ENCODE assay signal across 1 cellular context in the genomic region with DNA sequence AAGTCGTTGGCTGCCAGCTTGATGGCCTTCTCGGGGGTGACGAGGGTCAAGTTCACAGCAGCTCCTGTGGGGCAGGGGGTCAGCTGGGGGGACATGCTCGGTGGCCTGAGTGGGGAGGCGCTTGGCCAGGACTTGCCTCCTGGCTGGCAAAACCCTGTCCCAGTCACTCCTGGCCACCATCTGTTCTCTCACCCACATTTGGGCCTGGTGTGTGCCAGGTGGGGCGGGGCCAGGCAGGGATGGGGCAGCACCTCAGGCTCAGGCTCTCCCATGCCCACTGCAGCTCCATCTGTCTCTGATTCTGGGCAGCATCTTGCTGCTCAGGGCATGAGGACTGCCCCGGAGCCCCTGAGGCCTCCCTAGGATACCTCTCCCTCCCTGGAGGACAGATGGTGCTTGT.
TF ChIP-seq lines count a peak whose summit lies in the region.

No MANE protein-coding gene starts in this region.

TF ChIP-seq in HCT116, 20 proteins besides CTCF, POLR2A, EP300 and RAD21:
- TF ChIP-seq CBX3 (IDR thresholded peaks at IDR 0.05; ENCODE audit: low read depth): no peak
- TF ChIP-seq FOSL1 (IDR thresholded peaks at IDR 0.05; ENCODE audit: low read depth): no peak
- TF ChIP-seq EGR1 (IDR thresholded peaks at IDR 0.05; ENCODE audit: low read depth): no peak
- no peak for TF ChIP-seq SP1 (IDR thresholded peaks at IDR 0.05; ENCODE audit: low read depth)
- no peak for TF ChIP-seq ZFX (IDR thresholded peaks at IDR 0.05)
- no peak for TF ChIP-seq EZH2phosphoT487 (IDR thresholded peaks at IDR 0.05; ENCODE audit: borderline replicate concordance)
- TF ChIP-seq, protein P1, sequence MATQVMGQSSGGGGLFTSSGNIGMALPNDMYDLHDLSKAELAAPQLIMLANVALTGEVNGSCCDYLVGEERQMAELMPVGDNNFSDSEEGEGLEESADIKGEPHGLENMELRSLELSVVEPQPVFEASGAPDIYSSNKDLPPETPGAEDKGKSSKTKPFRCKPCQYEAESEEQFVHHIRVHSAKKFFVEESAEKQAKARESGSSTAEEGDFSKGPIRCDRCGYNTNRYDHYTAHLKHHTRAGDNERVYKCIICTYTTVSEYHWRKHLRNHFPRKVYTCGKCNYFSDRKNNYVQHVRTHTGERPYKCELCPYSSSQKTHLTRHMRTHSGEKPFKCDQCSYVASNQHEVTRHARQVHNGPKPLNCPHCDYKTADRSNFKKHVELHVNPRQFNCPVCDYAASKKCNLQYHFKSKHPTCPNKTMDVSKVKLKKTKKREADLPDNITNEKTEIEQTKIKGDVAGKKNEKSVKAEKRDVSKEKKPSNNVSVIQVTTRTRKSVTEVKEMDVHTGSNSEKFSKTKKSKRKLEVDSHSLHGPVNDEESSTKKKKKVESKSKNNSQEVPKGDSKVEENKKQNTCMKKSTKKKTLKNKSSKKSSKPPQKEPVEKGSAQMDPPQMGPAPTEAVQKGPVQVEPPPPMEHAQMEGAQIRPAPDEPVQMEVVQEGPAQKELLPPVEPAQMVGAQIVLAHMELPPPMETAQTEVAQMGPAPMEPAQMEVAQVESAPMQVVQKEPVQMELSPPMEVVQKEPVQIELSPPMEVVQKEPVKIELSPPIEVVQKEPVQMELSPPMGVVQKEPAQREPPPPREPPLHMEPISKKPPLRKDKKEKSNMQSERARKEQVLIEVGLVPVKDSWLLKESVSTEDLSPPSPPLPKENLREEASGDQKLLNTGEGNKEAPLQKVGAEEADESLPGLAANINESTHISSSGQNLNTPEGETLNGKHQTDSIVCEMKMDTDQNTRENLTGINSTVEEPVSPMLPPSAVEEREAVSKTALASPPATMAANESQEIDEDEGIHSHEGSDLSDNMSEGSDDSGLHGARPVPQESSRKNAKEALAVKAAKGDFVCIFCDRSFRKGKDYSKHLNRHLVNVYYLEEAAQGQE (IDR thresholded peaks at IDR 0.05; ENCODE audit: low read depth): no peak
- no peak for TF ChIP-seq SIN3A (IDR thresholded peaks at IDR 0.05; ENCODE audit: low read depth)
- no peak for TF ChIP-seq EZH2 (IDR thresholded peaks at IDR 0.05)
- no peak for TF ChIP-seq TCF7L2 (IDR thresholded peaks at IDR 0.05; ENCODE audit: borderline replicate concordance, extremely low read depth, insufficient read depth, insufficient read length)
- TF ChIP-seq ZNF274 (IDR thresholded peaks at IDR 0.05; ENCODE audit: low read depth, low read length): no peak
- no peak for TF ChIP-seq ELF1 (IDR thresholded peaks at IDR 0.05; ENCODE audit: borderline replicate concordance, low read depth)
- TF ChIP-seq, protein P2, sequence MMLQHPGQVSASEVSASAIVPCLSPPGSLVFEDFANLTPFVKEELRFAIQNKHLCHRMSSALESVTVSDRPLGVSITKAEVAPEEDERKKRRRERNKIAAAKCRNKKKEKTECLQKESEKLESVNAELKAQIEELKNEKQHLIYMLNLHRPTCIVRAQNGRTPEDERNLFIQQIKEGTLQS (IDR thresholded peaks at IDR 0.05): no peak
- TF ChIP-seq YY1 (IDR thresholded peaks at IDR 0.05; ENCODE audit: extremely low read depth, insufficient replicate concordance, low read depth, low read length): no peak
- no peak for TF ChIP-seq JUND (IDR thresholded peaks at IDR 0.05)
- TF ChIP-seq, protein P3, sequence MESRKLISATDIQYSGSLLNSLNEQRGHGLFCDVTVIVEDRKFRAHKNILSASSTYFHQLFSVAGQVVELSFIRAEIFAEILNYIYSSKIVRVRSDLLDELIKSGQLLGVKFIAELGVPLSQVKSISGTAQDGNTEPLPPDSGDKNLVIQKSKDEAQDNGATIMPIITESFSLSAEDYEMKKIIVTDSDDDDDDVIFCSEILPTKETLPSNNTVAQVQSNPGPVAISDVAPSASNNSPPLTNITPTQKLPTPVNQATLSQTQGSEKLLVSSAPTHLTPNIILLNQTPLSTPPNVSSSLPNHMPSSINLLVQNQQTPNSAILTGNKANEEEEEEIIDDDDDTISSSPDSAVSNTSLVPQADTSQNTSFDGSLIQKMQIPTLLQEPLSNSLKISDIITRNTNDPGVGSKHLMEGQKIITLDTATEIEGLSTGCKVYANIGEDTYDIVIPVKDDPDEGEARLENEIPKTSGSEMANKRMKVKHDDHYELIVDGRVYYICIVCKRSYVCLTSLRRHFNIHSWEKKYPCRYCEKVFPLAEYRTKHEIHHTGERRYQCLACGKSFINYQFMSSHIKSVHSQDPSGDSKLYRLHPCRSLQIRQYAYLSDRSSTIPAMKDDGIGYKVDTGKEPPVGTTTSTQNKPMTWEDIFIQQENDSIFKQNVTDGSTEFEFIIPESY (IDR thresholded peaks at IDR 0.05; ENCODE audit: extremely low read depth, insufficient replicate concordance, low read length): no peak
- TF ChIP-seq POLR2AphosphoS5 (IDR thresholded peaks at IDR 0.05; ENCODE audit: low read depth, low read length): no peak
- TF ChIP-seq SRF (IDR thresholded peaks at IDR 0.05; ENCODE audit: low read depth): no peak
